ENCODE assay signal across 13 cellular contexts in genomic region chr10:28332699-28333098, GRCh38. TPM values are rescaled to one million over a fixed set of nuclear protein-coding genes. Genes with fewer than 3 reads are reported as not detected.
A peak's percentile ranks its signal among the peaks of the same experiment; 100 is the strongest.
DNase-seq lines count a peak whose midpoint lies in the region; ATAC-seq and TF ChIP-seq lines count a peak whose summit lies in the region.
"Had no signal": no experiment of that assay in that cellular context is flagged by ENCODE, and none has a peak within 500 bp of the region (broad histone marks: within the 10 kb centered on the region; RNA-seq: fewer than 3 reads in every experiment).

No MANE protein-coding gene starts in this region.

- peak overlapping the region; percentile 96 for H3K4me3 ChIP-seq in CD4-positive, CD25-positive, alpha-beta regulatory T cell (ENCODE audit: low read depth, low read length)
- H3K4me3 ChIP-seq in esophagus muscularis mucosa (peak overlapping the region in 2 of 4 donors; percentile 45 to 46), skin epidermis (no peak overlapping the region)
- H3K4me3 ChIP-seq: cardiac muscle cell, left ventricle myocardium inferior had no signal

- no peak for TF ChIP-seq EP300 in esophagus muscularis mucosa (IDR thresholded peaks at IDR 0.05)

- H3K27ac Mint-ChIP-seq in CD4-positive, CD25-positive, alpha-beta regulatory T cell = peak overlapping the region; percentile 91 to 99 (median 93)
- H3K27ac Mint-ChIP-seq in T-helper 17 cell = peak overlapping the region; percentile 100

- TF ChIP-seq CTCF in esophagus muscularis mucosa (IDR thresholded peaks at IDR 0.05) = no peak

- H3K27me3 Mint-ChIP-seq in CD4-positive, CD25-positive, alpha-beta regulatory T cell = no peaks in the 10 kb centered on the region
- H3K27me3 Mint-ChIP-seq in T-helper 17 cell = no peaks in the 10 kb centered on the region

- H3K9me3 ChIP-seq in CD4-positive, CD25-positive, alpha-beta regulatory T cell (ENCODE audit: control insufficient read depth in 2 of 2, low read length in 2 of 2) = no peaks in the 10 kb centered on the region
- H3K9me3 ChIP-seq in T-helper 17 cell (ENCODE audit: control insufficient read depth, low read length, poor library complexity, severe bottlenecking) = no peaks in the 10 kb centered on the region
- H3K9me3 ChIP-seq in esophagus muscularis mucosa = no peaks in the 10 kb centered on the region
- H3K9me3 ChIP-seq: left ventricle myocardium inferior had no signal

- peaks cover 0 to 3% (median 0%) of the 10 kb centered on the region in 7 donors for H3K9me3 Mint-ChIP-seq in CD4-positive, CD25-positive, alpha-beta regulatory T cell

- H3K27me3 ChIP-seq in CD4-positive, CD25-positive, alpha-beta regulatory T cell (ENCODE audit: control insufficient read depth, insufficient read depth, low read length) = no peaks in the 10 kb centered on the region
- H3K27me3 ChIP-seq in esophagus muscularis mucosa = no peaks in the 10 kb centered on the region
- H3K27me3 ChIP-seq: cardiac muscle cell had no signal

- no peak for TF ChIP-seq POLR2A in esophagus muscularis mucosa (IDR thresholded peaks at IDR 0.05; ENCODE audit: low read depth)

- peaks cover 41% of the 10 kb centered on the region for H3K4me1 ChIP-seq in CD4-positive, CD25-positive, alpha-beta regulatory T cell (ENCODE audit: control insufficient read depth, insufficient read depth, low read length, poor library complexity, severe bottlenecking)
- H3K4me1 ChIP-seq in esophagus muscularis mucosa = peaks cover 0 to 69% (median 62%) of the 10 kb centered on the region in 4 donors

- no peak for ATAC-seq in CD4-positive, CD25-positive, alpha-beta regulatory T cell (ENCODE audit: low read depth in 2 of 2)
- no peak for ATAC-seq in T-helper 17 cell
- ATAC-seq in GM21367 (IDR thresholded peaks at IDR 0.05; ENCODE audit: unreplicated experiment) = no peak

- intact Hi-C loops in esophagus muscularis mucosa (cut with DNase I) = no loop called here

- no peaks in the 10 kb centered on the region for H3K36me3 Mint-ChIP-seq in CD4-positive, CD25-positive, alpha-beta regulatory T cell
- no peaks in the 10 kb centered on the region for H3K36me3 Mint-ChIP-seq in T-helper 17 cell (ENCODE audit: low read depth)

- peak overlapping the region; percentile 76 to 94 (median 83) for H3K4me3 Mint-ChIP-seq in CD4-positive, CD25-positive, alpha-beta regulatory T cell
- peak overlapping the region; percentile 92 for H3K4me3 Mint-ChIP-seq in T-helper 17 cell

- peaks cover 23 to 66% (median 42%) of the 10 kb centered on the region in 4 donors for H3K4me1 Mint-ChIP-seq in CD4-positive, CD25-positive, alpha-beta regulatory T cell
- peaks cover 36% of the 10 kb centered on the region for H3K4me1 Mint-ChIP-seq in T-helper 17 cell

- no peaks in the 10 kb centered on the region for H3K36me3 ChIP-seq in CD4-positive, CD25-positive, alpha-beta regulatory T cell (ENCODE audit: control insufficient read depth, insufficient read depth, low read length)
- H3K36me3 ChIP-seq in esophagus muscularis mucosa = no peaks in the 10 kb centered on the region
- H3K36me3 ChIP-seq: cardiac muscle cell, left ventricle myocardium inferior had no signal

- DNase-seq in CD4-positive, CD25-positive, alpha-beta regulatory T cell = no peak
- DNase-seq in T-helper 17 cell = no peak
- DNase-seq in esophagus muscularis mucosa (ENCODE audit: extremely low spot score) = no peak
- DNase-seq in cerebellar nuclear complex (lab: John Stamatoyannopoulos, UW) = no peak
- no peak for DNase-seq in NCI-H1092 (lab: John Stamatoyannopoulos, UW)
- DNase-seq in NAMALWA (ENCODE audit: low spot score) = no peak
- DNase-seq: left ventricle myocardium inferior, NCI-H187 treated with DMSO at 0.1 percent for 48 hours, NCI-H69, nucleus accumbens had no signal

- 63% methylated on average over 2 of the region's 2 CpGs for WGBS in esophagus muscularis mucosa

- H3K27ac ChIP-seq in CD4-positive, CD25-positive, alpha-beta regulatory T cell (ENCODE audit: insufficient read depth, low read length, poor library complexity, severe bottlenecking) = peak overlapping the region; percentile 99
- peak overlapping the region; percentile 77 to 87 (median 86) for H3K27ac ChIP-seq in esophagus muscularis mucosa (replicated peaks in 1 of 4)
- H3K27ac ChIP-seq in skin epidermis = peak overlapping the region in 12 of 21 experiments; percentile 7 to 83 (median 72)
- H3K27ac ChIP-seq: cardiac muscle cell, left ventricle myocardium inferior had no signal

RNA-seq across cellular contexts. Expression of gene MPP7, which starts 29.8 kb away (rescaled TPM):
- total RNA-seq in CD4-positive, CD25-positive, alpha-beta regulatory T cell = 14.3 TPM
- polyA plus RNA-seq in CD4-positive, CD25-positive, alpha-beta regulatory T cell = 10 to 100 TPM in 2 of 4 donors, 1 to 10 TPM in 2; 6.8 to 14.2 (median 10.3) TPM
- total RNA-seq in T-helper 17 cell (10 to 100 TPM; 21.6 to 22.7 TPM), esophagus muscularis mucosa (10 to 100 TPM; 30.3 to 59.1 (median 49.3) TPM)
